7 cellular contexts compared by ENCODE assay signal in the genomic region with DNA sequence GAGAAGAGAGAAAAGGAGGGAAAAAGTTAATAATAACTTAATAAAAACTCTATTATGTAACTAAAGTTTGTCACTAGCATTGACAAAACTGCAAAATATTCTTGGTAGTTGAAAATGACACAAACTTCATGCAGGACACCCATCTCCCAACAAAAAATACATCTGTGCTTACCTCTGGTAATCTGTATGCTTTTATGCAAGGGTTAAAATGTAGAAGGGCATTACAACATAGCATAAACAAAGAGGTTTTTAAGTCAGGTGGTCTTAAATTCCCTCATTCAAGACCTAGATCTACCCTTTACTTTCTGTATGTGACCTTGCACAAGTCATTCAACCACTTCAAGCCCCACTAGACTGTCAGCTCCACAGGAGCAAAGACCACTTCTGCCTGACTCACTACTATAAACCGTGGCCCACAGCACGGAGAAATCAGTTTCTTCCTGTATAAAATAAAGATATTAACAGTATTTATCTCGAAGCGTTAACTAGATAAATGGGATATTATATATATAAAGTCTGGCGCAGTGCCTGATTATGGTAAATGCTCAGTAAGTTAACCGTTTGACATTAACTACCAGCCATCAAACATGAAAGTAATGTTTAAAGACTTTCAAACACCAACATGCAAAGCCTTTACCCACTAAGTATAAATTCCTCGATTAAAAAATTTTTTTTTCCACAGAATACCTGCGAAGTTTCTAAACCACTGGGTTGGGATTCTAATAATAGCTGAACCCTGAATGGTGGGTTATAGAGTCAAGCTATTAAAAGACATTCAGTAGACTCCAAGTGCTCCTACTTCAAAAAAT. TPM values are rescaled to one million over a fixed set of nuclear protein-coding genes. Genes with fewer than 3 reads are reported as not detected.
DNase-seq lines count a peak whose midpoint lies in the region; TF ChIP-seq lines count a peak whose summit lies in the region.

No MANE protein-coding gene starts in this region.

- peak overlapping the region; percentile 96 for H3K27ac ChIP-seq in RWPE1
- H3K27ac ChIP-seq in esophagus (ENCODE audit: low read depth in 2 of 2, low read length in 1 of 2) = peak overlapping the region; percentile 96 to 100

- H3K36me3 ChIP-seq in esophagus (ENCODE audit: control insufficient read depth in 2 of 2, insufficient read depth in 2 of 2, low read length in 1 of 2) = no peaks in the 10 kb centered on the region

- H3K4me1 ChIP-seq in esophagus (ENCODE audit: control insufficient read depth in 2 of 2, insufficient read depth in 2 of 2, low read length in 1 of 2) = no peaks in the 10 kb centered on the region

- DNase-seq in HCEC 1CT = peak; percentile 5
- DNase-seq in RWPE1 (ENCODE audit: low spot score) = no peak
- DNase-seq in pons (ENCODE audit: low spot score) = peak; percentile 49
- no peak for DNase-seq in NCI-H82 (lab: John Stamatoyannopoulos, UW)
- no peak for DNase-seq in GM19240 (ENCODE audit: insufficient read length, low spot score)
- no peak for DNase-seq in activated CD4-positive, alpha-beta T cell treated with anti-CD3 and anti-CD28 coated beads for 1 hour

- H3K4me3 ChIP-seq in esophagus (ENCODE audit: low read depth in 1 of 2, low read length in 2 of 2) = peak overlapping the region; percentile 83 to 99

- POLR2A ChIA-PET in RWPE1 (lab: Yijun Ruan, JAX; ENCODE audit: low non-redundant PET) = no interaction called here

- H3K9me3 ChIP-seq in esophagus (ENCODE audit: control insufficient read depth in 2 of 2, insufficient read depth in 1 of 2, low read depth in 1 of 2, low read length in 1 of 2) = no peaks in the 10 kb centered on the region

- WGBS in esophagus, 2 donors = 8% methylated on average over 8 of the region's 8 CpGs

- no peak for TF ChIP-seq CTCF in RWPE1 (conservative IDR thresholded peaks at IDR 0.05; ENCODE audit: low read depth)

- CTCF ChIA-PET in RWPE1 (lab: Yijun Ruan, JAX) = interaction anchor here (0.5 to 0.7 kb wide), 3 partner anchors 33 to 884 kb away, joined by 3 to 7 read pairs (median 4); no protein-coding TSS in a partner anchor

- no peaks in the 10 kb centered on the region for H3K27me3 ChIP-seq in esophagus (ENCODE audit: control insufficient read depth in 1 of 2, insufficient read depth in 2 of 2, low read length in 2 of 2)

RNA-seq across cellular contexts. Expression of a gene that starts 2.0 kb away (rescaled TPM):
- 1 to 10 TPM; 3.0 to 5.5 TPM for polyA plus RNA-seq in esophagus

Comparison
In these comparisons a context has a peak if more than half of its experiments do, and no peak if none do; other contexts are left out.
1. DNase-seq: peak in HCEC 1CT (single experiment) and pons (single experiment); none in RWPE1 (single experiment), NCI-H82 (single experiment), GM19240 (single experiment) and activated CD4-positive, alpha-beta T cell treated with anti-CD3 and anti-CD28 coated beads for 1 hour (single experiment).